13 cellular contexts compared by ENCODE assay signal in the genomic region with DNA sequence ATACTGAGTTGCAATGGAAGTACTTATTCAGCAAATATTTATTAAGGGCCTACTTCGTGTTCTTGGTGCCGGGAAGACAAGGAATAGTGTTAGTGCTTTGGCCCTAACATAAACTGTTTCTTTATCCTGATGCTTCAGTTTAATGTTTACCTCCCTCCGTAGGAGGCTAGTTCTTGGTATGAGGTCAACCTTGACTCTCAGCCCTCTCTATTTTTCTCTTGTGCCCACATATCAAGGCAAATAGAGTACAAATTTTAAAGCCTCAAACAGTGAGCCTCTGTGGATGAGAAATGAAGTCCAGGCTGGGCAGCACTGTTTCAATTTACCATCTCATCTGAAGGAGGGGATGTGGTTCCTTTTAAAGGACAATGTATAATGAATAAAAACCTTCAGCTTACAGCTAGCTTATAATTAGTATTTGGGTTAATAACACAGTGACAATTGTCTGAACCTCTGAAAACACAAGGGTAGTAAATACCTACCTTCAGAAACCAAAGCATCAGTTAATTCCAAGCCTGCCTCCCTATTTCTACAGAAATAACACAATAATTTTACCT.
DNase-seq lines count a peak whose midpoint lies in the region; ATAC-seq, FAIRE-seq and TF ChIP-seq lines count a peak whose summit lies in the region.
"Had no signal": no experiment of that assay in that cellular context is flagged by ENCODE, and none has a peak within 500 bp of the region (broad histone marks: within the 10 kb centered on the region; RNA-seq: fewer than 3 reads in every experiment).

No MANE protein-coding gene starts in this region.

- no peak for FAIRE-seq in pancreas (lab: Jason Lieb, UNC)
- no peak for FAIRE-seq in frontal cortex (lab: Jason Lieb, UNC)

- no peak overlapping the region for H3K27ac ChIP-seq in BLaER1
- H3K27ac ChIP-seq in cingulate gyrus (ENCODE audit: low read depth, low read length), result peak overlapping the region; percentile 24
- peak overlapping the region in 3 of 4 donors; percentile 29 to 59 (median 51) for H3K27ac ChIP-seq in pancreas
- H3K27ac ChIP-seq in SJCRH30, result no peak overlapping the region
- H3K27ac ChIP-seq: C4-2B had no signal

- H3K9me3 ChIP-seq in BLaER1 (no peaks in the 10 kb centered on the region), pancreas (no peaks in the 10 kb centered on the region), SJCRH30 (replicated peaks) (no peaks in the 10 kb centered on the region; the same call in 1 of the 2 replicates)

- DNase-seq in pancreas, result no peak
- DNase-seq in frontal cortex (ENCODE audit: low spot score in 2 of 2), result no peak
- DNase-seq in SJCRH30, result no peak
- no peak for DNase-seq in RKO (ENCODE audit: low spot score)
- DNase-seq: foreskin keratinocyte, natural killer cell, NCI-H1930 had no signal

- H3K4me2 ChIP-seq in BLaER1, result peak overlapping the region; percentile 74; the same call in 1 of the 2 replicates
- H3K4me2 ChIP-seq: GM23338 had no signal

- no peak overlapping the region for H3K9ac ChIP-seq in BLaER1

- ATAC-seq in HG02759 (IDR thresholded peaks at IDR 0.05; ENCODE audit: unreplicated experiment) (peak; percentile 60), pancreas (peak; percentile 38 to 63 (median 50)), GM18873 (IDR thresholded peaks at IDR 0.05; ENCODE audit: low FRiP score, unreplicated experiment) (no peak)
- ATAC-seq: foreskin keratinocyte, natural killer cell had no signal

- peaks cover 32% of the 10 kb centered on the region for H3K4me1 ChIP-seq in BLaER1
- H3K4me1 ChIP-seq in pancreas, result peaks cover 18 to 43% (median 43%) of the 10 kb centered on the region in 3 donors
- no peaks in the 10 kb centered on the region for H3K4me1 ChIP-seq in SJCRH30

- no peak for TF ChIP-seq CTCF in pancreas (IDR thresholded peaks at IDR 0.05)

- H3K36me3 ChIP-seq in BLaER1, result no peaks in the 10 kb centered on the region
- no peaks in the 10 kb centered on the region for H3K36me3 ChIP-seq in pancreas
- no peaks in the 10 kb centered on the region for H3K36me3 ChIP-seq in SJCRH30

- no peaks in the 10 kb centered on the region for H4K20me1 ChIP-seq in BLaER1

- WGBS in pancreas, 2 donors, result 12 to 14% methylated on average over 3 of the region's 3 CpGs

- no peak overlapping the region for H3K4me3 ChIP-seq in BLaER1
- no peak overlapping the region for H3K4me3 ChIP-seq in pancreas
- H3K4me3 ChIP-seq in SJCRH30, result no peak overlapping the region
- H3K4me3 ChIP-seq: GM23338 had no signal

- H3K27me3 ChIP-seq in BLaER1 (no peaks in the 10 kb centered on the region), pancreas (no peaks in the 10 kb centered on the region), SJCRH30 (no peaks in the 10 kb centered on the region)
- H3K27me3 ChIP-seq: foreskin keratinocyte had no signal

- intact Hi-C loops in pancreas (cut with DNase I), result no loop called here

Comparison
In these comparisons a context has a peak if more than half of its experiments do, and no peak if none do; other contexts are left out.
1. H3K27ac ChIP-seq: peak in cingulate gyrus (single experiment) and pancreas (3 of 4); none in BLaER1 (single experiment) and SJCRH30 (single experiment).